8 cellular contexts compared by ENCODE assay signal in genomic region chr14:106638786-106639452, GRCh38.
DNase-seq lines count a peak whose midpoint lies in the region; ATAC-seq, FAIRE-seq and TF ChIP-seq lines count a peak whose summit lies in the region.
"Not testable (repeated sequence)": the region's sequence is repeated elsewhere in the genome, so short reads cannot be mapped to it uniquely, and the experiment has no call there.

No MANE protein-coding gene starts in this region.

- intact Hi-C loops in activated CD4-positive, alpha-beta memory T cell treated with anti-CD3 and anti-CD28 coated beads for 36 hours (cut with micrococcal nuclease); colonic mucosa (cut with DNase I); natural killer cell (cut with micrococcal nuclease); testis (cut with DNase I; ENCODE audit: low total_unique reads): not testable (repeated sequence)

- H3K27me3 ChIP-seq in SK-N-SH (ENCODE audit: insufficient read depth); colonic mucosa; testis: not testable (repeated sequence)

- H3K9ac ChIP-seq in SK-N-SH; colonic mucosa (ENCODE audit: low read depth in 2 of 2, low read length in 2 of 2): not testable (repeated sequence)

- H3K4me3 ChIP-seq in NB4 (ENCODE audit: low read depth, low read length); SK-N-SH (ENCODE audit: low read depth in 2 of 2, low read length in 1 of 2); colonic mucosa; testis: not testable (repeated sequence)

- not testable (repeated sequence) for H4K20me1 ChIP-seq in SK-N-SH (ENCODE audit: insufficient read depth)

- 6% methylated on average over 10 of the region's 25 CpGs for WGBS in SK-N-SH (ENCODE audit: low lambda C conversion rate)
- 47 to 57% methylated on average over 7 to 23 of the region's 25 CpGs for WGBS in testis, 2 donors

- H3K4me1 Mint-ChIP-seq in activated CD4-positive, alpha-beta memory T cell treated with anti-CD3 and anti-CD28 coated beads for 36 hours (ENCODE audit: low read depth); natural killer cell: not testable (repeated sequence)

- H3K4me3 Mint-ChIP-seq in activated CD4-positive, alpha-beta memory T cell treated with anti-CD3 and anti-CD28 coated beads for 36 hours; natural killer cell: not testable (repeated sequence)

- H3K9me3 ChIP-seq in SK-N-SH, colonic mucosa, testis: not testable (repeated sequence)

- TF ChIP-seq POLR2A in GM12892 (IDR thresholded peaks at IDR 0.05; ENCODE audit: low read depth, low read length); NB4 (IDR thresholded peaks at IDR 0.05; ENCODE audit: extremely low read depth, insufficient read length); testis (IDR thresholded peaks at IDR 0.05): not testable (repeated sequence)

- not testable (repeated sequence) for H3K27ac ChIP-seq in SK-N-SH (ENCODE audit: low read depth in 2 of 2, low read length in 1 of 2); colonic mucosa; testis

- H3K36me3 Mint-ChIP-seq in activated CD4-positive, alpha-beta memory T cell treated with anti-CD3 and anti-CD28 coated beads for 36 hours; natural killer cell: not testable (repeated sequence)

- H3K36me3 ChIP-seq in SK-N-SH (replicated peaks in 1 of 2; ENCODE audit: control insufficient read depth in 1 of 2, insufficient read depth in 2 of 2, low read length in 1 of 2); colonic mucosa; testis (ENCODE audit: low read depth, missing control alignments): not testable (repeated sequence)

- H3K79me2 ChIP-seq in SK-N-SH (ENCODE audit: insufficient read depth): not testable (repeated sequence)

- not testable (repeated sequence) for TF ChIP-seq EP300 in SK-N-SH (IDR thresholded peaks at IDR 0.05; ENCODE audit: borderline replicate concordance in 1 of 2, low read depth in 1 of 2, low read length in 1 of 2)

- CTCF ChIA-PET in SK-N-SH (lab: Yijun Ruan, JAX): interaction anchor here (0.8 to 2.0 kb wide), 2 partner anchors 10 to 21 kb away, joined by 3 to 8 read pairs; no protein-coding TSS in a partner anchor
- CTCF ChIA-PET in activated CD4-positive, alpha-beta memory T cell treated with anti-CD3 and anti-CD28 coated beads for 36 hours (lab: Charles Lee): interaction anchor here (0.6 to 2.0 kb wide), 7 partner anchors 13 to 52 kb away, joined by 3 to 9 read pairs (median 3); no protein-coding TSS in a partner anchor

- POLR2A ChIA-PET in SK-N-SH (lab: Yijun Ruan, JAX); activated CD4-positive, alpha-beta memory T cell treated with anti-CD3 and anti-CD28 coated beads for 36 hours (lab: Charles Lee): not testable (repeated sequence)

- not testable (repeated sequence) for H3K27ac Mint-ChIP-seq in activated CD4-positive, alpha-beta memory T cell treated with anti-CD3 and anti-CD28 coated beads for 36 hours; natural killer cell

- not testable (repeated sequence) for H3K27me3 Mint-ChIP-seq in activated CD4-positive, alpha-beta memory T cell treated with anti-CD3 and anti-CD28 coated beads for 36 hours
- H3K27me3 Mint-ChIP-seq in natural killer cell (ENCODE audit: low read depth in 2 of 2): peaks cover 10 to 34% of the 10 kb centered on the region in 2 donors

- H3K9me2 ChIP-seq in SK-N-SH: not testable (repeated sequence)

- peak in 1 of 3 donors; percentile 80 for ATAC-seq in natural killer cell

- H3K4me1 ChIP-seq in SK-N-SH (ENCODE audit: control insufficient read depth in 1 of 2, insufficient read depth in 2 of 2, low read depth in 1 of 2, low read length in 1 of 2); colonic mucosa; testis: not testable (repeated sequence)

- H2AFZ ChIP-seq in SK-N-SH (ENCODE audit: low read depth): not testable (repeated sequence)

- peak; percentile 49 for DNase-seq in COLO668 (lab: John Stamatoyannopoulos, UW; ENCODE audit: unreplicated experiment)
- DNase-seq in GM12892 (ENCODE audit: insufficient read length); colonic mucosa; natural killer cell: not testable (repeated sequence)
- DNase-seq in NB4 (ENCODE audit: low read depth): peak; percentile 43
- DNase-seq in SK-N-SH: peak; percentile 49
- DNase-seq in activated CD4-positive, alpha-beta memory T cell treated with anti-CD3 and anti-CD28 coated beads for 36 hours: peak; percentile 72
- peak; percentile 51 for DNase-seq in testis

- TF ChIP-seq CTCF in NB4 (IDR thresholded peaks at IDR 0.05; ENCODE audit: low read depth, low read length): peak; percentile 42
- TF ChIP-seq CTCF in SK-N-SH (IDR thresholded peaks at IDR 0.05): peak; percentile 46
- TF ChIP-seq CTCF in colonic mucosa (IDR thresholded peaks at IDR 0.05): peak; percentile 26
- peak; percentile 49 for TF ChIP-seq CTCF in natural killer cell (IDR thresholded peaks at IDR 0.05)
- TF ChIP-seq CTCF in testis (IDR thresholded peaks at IDR 0.05): not testable (repeated sequence)

- peak; percentile 63 for FAIRE-seq in GM12892 (lab: Jason Lieb, UNC)

- not testable (repeated sequence) for H3F3A ChIP-seq in SK-N-SH (replicated peaks; ENCODE audit: insufficient read depth)

- TF ChIP-seq RAD21 in SK-N-SH (IDR thresholded peaks at IDR 0.05; ENCODE audit: low read length): not testable (repeated sequence)

- not testable (repeated sequence) for H3K9me3 Mint-ChIP-seq in activated CD4-positive, alpha-beta memory T cell treated with anti-CD3 and anti-CD28 coated beads for 36 hours; natural killer cell

- not testable (repeated sequence) for H3K4me2 ChIP-seq in SK-N-SH
